9 cellular contexts compared by ENCODE assay signal in genomic region chr15:67945951-67946700, GRCh38.
DNase-seq lines count a peak whose midpoint lies in the region; ATAC-seq and TF ChIP-seq lines count a peak whose summit lies in the region.
"Had no signal": no experiment of that assay in that cellular context is flagged by ENCODE, and none has a peak within 500 bp of the region (broad histone marks: within the 10 kb centered on the region; RNA-seq: fewer than 3 reads in every experiment).

No MANE protein-coding gene starts in this region.

- H3K27me3 Mint-ChIP-seq in brain: no peaks in the 10 kb centered on the region
- peaks cover 0 to 2% (median 0%) of the 10 kb centered on the region in 3 donors for H3K27me3 Mint-ChIP-seq in immature natural killer cell (ENCODE audit: low read depth in 3 of 3)
- no peaks in the 10 kb centered on the region for H3K27me3 Mint-ChIP-seq in activated CD4-positive, alpha-beta T cell treated with anti-CD3 and anti-CD28 coated beads, Interleukin-2, amount 10 ng/mL, durations not matched to agents 24 days and 14 days

- H3K36me3 Mint-ChIP-seq in brain (no peaks in the 10 kb centered on the region), immature natural killer cell (no peaks in the 10 kb centered on the region)
- H3K36me3 Mint-ChIP-seq in activated CD4-positive, alpha-beta T cell treated with anti-CD3 and anti-CD28 coated beads, Interleukin-2, amount 10 ng/mL, durations not matched to agents 24 days and 14 days (ENCODE audit: low read depth): no peaks in the 10 kb centered on the region

- H3K9me3 Mint-ChIP-seq in brain: peaks cover 0 to 10% (median 3%) of the 10 kb centered on the region in 5 experiments
- H3K9me3 Mint-ChIP-seq in immature natural killer cell: no peaks in the 10 kb centered on the region
- peaks cover 3% of the 10 kb centered on the region for H3K9me3 Mint-ChIP-seq in activated CD4-positive, alpha-beta T cell treated with anti-CD3 and anti-CD28 coated beads, Interleukin-2, amount 10 ng/mL, durations not matched to agents 24 days and 14 days

- H3K27me3 ChIP-seq in A673 (replicated peaks; ENCODE audit: insufficient read depth, low read depth, low read length, poor library complexity) (no peaks in the 10 kb centered on the region), HUES64 (ENCODE audit: insufficient read depth, low read length) (no peaks in the 10 kb centered on the region)
- H3K27me3 ChIP-seq: neutrophil had no signal

- CTCF ChIA-PET in A673 (lab: Charles Lee): no interaction called here

- H3K4me1 Mint-ChIP-seq in brain (peaks cover 21% of the 10 kb centered on the region), immature natural killer cell (no peaks in the 10 kb centered on the region)
- H3K4me1 Mint-ChIP-seq in activated CD4-positive, alpha-beta T cell treated with anti-CD3 and anti-CD28 coated beads, Interleukin-2, amount 10 ng/mL, durations not matched to agents 24 days and 14 days: peaks cover 3% of the 10 kb centered on the region

- H3K9me3 ChIP-seq in A673 (ENCODE audit: low read depth, low read length, poor library complexity, severe bottlenecking) (no peaks in the 10 kb centered on the region), HUES64 (ENCODE audit: insufficient read depth, low read depth, low read length) (no peaks in the 10 kb centered on the region)
- H3K9me3 ChIP-seq: neutrophil had no signal

- no TSS peak for BruUV-seq in A673 (replicated peaks; lab: Mats Ljungman, UMichigan)

- peak overlapping the region in 4 of 5 experiments; percentile 16 to 73 (median 30) for H3K4me3 Mint-ChIP-seq in brain
- H3K4me3 Mint-ChIP-seq in immature natural killer cell: no peak overlapping the region
- H3K4me3 Mint-ChIP-seq in activated CD4-positive, alpha-beta T cell treated with anti-CD3 and anti-CD28 coated beads, Interleukin-2, amount 10 ng/mL, durations not matched to agents 24 days and 14 days: no peak overlapping the region

- H3K4me3 ChIP-seq in A673 (ENCODE audit: low read depth, low read length, poor library complexity, severe bottlenecking) (no peak overlapping the region), HUES64 (ENCODE audit: low read length) (no peak overlapping the region; the same call in 1 of the 2 replicates)

- ATAC-seq in left lobe of liver: no peak

- H3K4me1 ChIP-seq in A673 (ENCODE audit: insufficient read depth, low read length, poor library complexity, severe bottlenecking) (peaks cover 6% of the 10 kb centered on the region), HUES64 (ENCODE audit: insufficient read depth, low read length) (peaks cover 19% of the 10 kb centered on the region)

- H3K9ac ChIP-seq in HUES64 (ENCODE audit: low read depth, low read length): peak overlapping the region; percentile 19

- TF ChIP-seq CTCF in A673 (conservative IDR thresholded peaks at IDR 0.05; ENCODE audit: low read depth, low read length) (no peak), brain (conservative IDR thresholded peaks at IDR 0.05) (no peak)

- intact Hi-C loops in A673 (cut with micrococcal nuclease; ENCODE audit: unreplicated experiment): no loop called here
- intact Hi-C loops in activated CD4-positive, alpha-beta T cell treated with anti-CD3 and anti-CD28 coated beads, Interleukin-2, amount 10 ng/mL, durations not matched to agents 24 days and 14 days (cut with micrococcal nuclease): no loop called here

- 27% methylated on average over 6 of the region's 6 CpGs for WGBS in HUES64

- H3K27ac ChIP-seq in A673 (ENCODE audit: low read depth, low read length, poor library complexity, severe bottlenecking): no peak overlapping the region
- H3K27ac ChIP-seq in HUES64 (ENCODE audit: low read depth, low read length): peak overlapping the region; percentile 80
- H3K27ac ChIP-seq: neutrophil had no signal

- DNase-seq in A673 (ENCODE audit: low spot score) (peak; percentile 63), kidney tubule cell (ENCODE audit: low spot score) (peak; percentile 26), left lobe of liver (ENCODE audit: low spot score) (no peak), immature natural killer cell (no peak)
- no peak for DNase-seq in activated CD4-positive, alpha-beta T cell treated with anti-CD3 and anti-CD28 coated beads, Interleukin-2, amount 10 ng/mL, durations not matched to agents 24 days and 14 days
- DNase-seq in stimulated activated CD4-positive, alpha-beta T cell treated with anti-CD3 and anti-CD28 coated beads, Interleukin-2, amount 100 ng/mL, for 24 hours: no peak

- POLR2A ChIA-PET in A673 (lab: Charles Lee; ENCODE audit: low non-redundant PET): no interaction called here

- H3K36me3 ChIP-seq in A673 (ENCODE audit: insufficient read depth, low read length, poor library complexity, severe bottlenecking): no peaks in the 10 kb centered on the region
- H3K36me3 ChIP-seq in HUES64 (ENCODE audit: insufficient read depth, low read length): no peaks in the 10 kb centered on the region
- H3K36me3 ChIP-seq: neutrophil had no signal

- H3K27ac Mint-ChIP-seq in brain (peak overlapping the region; percentile 55 to 96 (median 88)), immature natural killer cell (no peak overlapping the region)
- no peak overlapping the region for H3K27ac Mint-ChIP-seq in activated CD4-positive, alpha-beta T cell treated with anti-CD3 and anti-CD28 coated beads, Interleukin-2, amount 10 ng/mL, durations not matched to agents 24 days and 14 days

Comparison
In these comparisons a context has a peak if more than half of its experiments do, and no peak if none do; other contexts are left out.
1. DNase-seq: peak in A673 (single experiment) and kidney tubule cell (single experiment); none in left lobe of liver (single experiment), immature natural killer cell (0 of 3), activated CD4-positive, alpha-beta T cell treated with anti-CD3 and anti-CD28 coated beads, Interleukin-2, amount 10 ng/mL, durations not matched to agents 24 days and 14 days (single experiment) and stimulated activated CD4-positive, alpha-beta T cell treated with anti-CD3 and anti-CD28 coated beads, Interleukin-2, amount 100 ng/mL, for 24 hours (0 of 2).
2. H3K27ac Mint-ChIP-seq: peak in brain (5 of 5); none in immature natural killer cell (0 of 6) and activated CD4-positive, alpha-beta T cell treated with anti-CD3 and anti-CD28 coated beads, Interleukin-2, amount 10 ng/mL, durations not matched to agents 24 days and 14 days (single experiment).
3. H3K4me3 Mint-ChIP-seq: peak in brain (4 of 5); none in immature natural killer cell (0 of 5) and activated CD4-positive, alpha-beta T cell treated with anti-CD3 and anti-CD28 coated beads, Interleukin-2, amount 10 ng/mL, durations not matched to agents 24 days and 14 days (single experiment).